20 cellular contexts compared by ENCODE assay signal in the genomic region with DNA sequence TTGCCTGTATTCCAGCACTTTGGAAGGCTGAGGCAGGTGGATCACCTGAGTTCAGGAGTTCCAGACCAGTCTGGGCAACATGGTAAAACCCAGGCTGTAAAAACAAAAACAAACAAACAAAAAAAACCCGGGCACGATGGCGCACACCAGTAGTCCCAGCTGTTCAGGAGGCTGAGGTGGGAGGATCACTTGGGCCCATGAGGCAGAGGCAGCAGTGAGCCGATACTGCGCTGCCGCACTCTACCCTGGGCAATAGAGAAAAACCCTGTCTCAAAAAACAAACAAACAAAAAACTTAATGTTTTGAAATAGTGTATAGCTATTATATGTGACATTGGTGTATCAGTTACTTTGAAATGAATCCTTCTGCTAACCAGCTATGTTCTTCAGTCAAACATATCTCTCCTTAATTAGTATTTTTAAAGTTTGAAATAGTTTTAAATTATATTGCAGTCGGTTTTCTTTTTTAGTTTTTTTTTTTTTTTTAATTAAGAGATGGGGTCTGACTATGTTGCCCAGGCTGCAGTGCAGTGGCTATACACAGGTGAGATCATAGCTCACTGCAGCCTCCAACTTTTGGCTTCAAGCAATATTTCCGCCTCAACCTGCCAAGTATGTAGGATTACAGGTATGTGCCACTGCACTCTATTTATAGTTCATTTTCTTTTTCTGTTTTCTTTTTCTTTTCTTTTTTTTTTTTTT.
"Had no signal": no experiment of that assay in that cellular context is flagged by ENCODE, and none has a peak within 500 bp of the region (broad histone marks: within the 10 kb centered on the region; RNA-seq: fewer than 3 reads in every experiment).

No MANE protein-coding gene starts in this region.

- H3K9me3 Mint-ChIP-seq: activated CD4-positive, alpha-beta T cell treated with anti-CD3 and anti-CD28 coated beads, Interleukin-2, amount 10 ng/mL, durations not matched to agents 24 days and 14 days; activated naive CD4-positive, alpha-beta T cell treated with anti-CD3 and anti-CD28 coated beads for 36 hours; activated T-cell treated with anti-CD3 and anti-CD28 coated beads, Interleukin-2, amount 50 U/mL, for 4 hours; endodermal cell; nephron; stimulated activated effector memory CD8-positive, alpha-beta T cell treated with anti-CD3 and anti-CD28 coated beads, Interleukin-12 subunit alpha, Interleukin-12 subunit beta, amount 100 ng/mL, for 72 hours had no signal

- H3K27me3 Mint-ChIP-seq: activated CD4-positive, alpha-beta T cell treated with anti-CD3 and anti-CD28 coated beads, Interleukin-2, amount 10 ng/mL, durations not matched to agents 24 days and 14 days had no signal

- DNase-seq: activated CD4-positive, alpha-beta T cell treated with anti-CD3 and anti-CD28 coated beads, Interleukin-2, amount 10 ng/mL, durations not matched to agents 24 days and 14 days; activated CD8-positive, alpha-beta memory T cell treated with anti-CD3 and anti-CD28 coated beads, Interleukin-2, amount 50 U/mL, for 4 hours; activated naive CD4-positive, alpha-beta T cell treated with anti-CD3 and anti-CD28 coated beads for 36 hours; activated T-cell treated with anti-CD3 and anti-CD28 coated beads, Interleukin-2, amount 50 U/mL, for 4 hours; body of pancreas; dorsolateral prefrontal cortex; endodermal cell; hypothalamus; islet precursor cell; left colon; lower lobe of right lung; midbrain; occipital lobe; right cardiac atrium; small intestine; stimulated activated CD4-positive, alpha-beta T cell treated with anti-CD3 and anti-CD28 coated beads, Interleukin-4, amount 100 ng/mL, for 24 hours had no signal

- ATAC-seq: activated T-cell treated with anti-CD3 and anti-CD28 coated beads, Interleukin-2, amount 50 U/mL, for 4 hours; body of pancreas; right cardiac atrium; stimulated activated effector memory CD8-positive, alpha-beta T cell treated with anti-CD3 and anti-CD28 coated beads, Interleukin-12 subunit alpha, Interleukin-12 subunit beta, amount 100 ng/mL, for 72 hours had no signal

- H3K27ac ChIP-seq: body of pancreas, lower lobe of right lung, prostate gland, thoracic aorta had no signal

- H3K4me3 ChIP-seq: body of pancreas, dorsolateral prefrontal cortex, lower lobe of right lung, prostate gland, thoracic aorta had no signal

- H3K27ac Mint-ChIP-seq: activated CD4-positive, alpha-beta T cell treated with anti-CD3 and anti-CD28 coated beads, Interleukin-2, amount 10 ng/mL, durations not matched to agents 24 days and 14 days; endodermal cell; stimulated activated effector memory CD8-positive, alpha-beta T cell treated with anti-CD3 and anti-CD28 coated beads, Interleukin-12 subunit alpha, Interleukin-12 subunit beta, amount 100 ng/mL, for 72 hours had no signal

- H3K4me3 Mint-ChIP-seq: activated CD4-positive, alpha-beta T cell treated with anti-CD3 and anti-CD28 coated beads, Interleukin-2, amount 10 ng/mL, durations not matched to agents 24 days and 14 days; activated naive CD4-positive, alpha-beta T cell treated with anti-CD3 and anti-CD28 coated beads for 36 hours; activated T-cell treated with anti-CD3 and anti-CD28 coated beads, Interleukin-2, amount 50 U/mL, for 4 hours; endodermal cell; nephron; stimulated activated effector memory CD8-positive, alpha-beta T cell treated with anti-CD3 and anti-CD28 coated beads, Interleukin-12 subunit alpha, Interleukin-12 subunit beta, amount 100 ng/mL, for 72 hours had no signal

- H3K27me3 ChIP-seq: body of pancreas, dorsolateral prefrontal cortex had no signal

- H3K36me3 ChIP-seq: lower lobe of right lung, prostate gland, thoracic aorta had no signal

- H3K4me1 ChIP-seq: prostate gland had no signal

- H3K4me1 Mint-ChIP-seq: endodermal cell had no signal
